17 cellular contexts compared by ENCODE assay signal in the genomic region with DNA sequence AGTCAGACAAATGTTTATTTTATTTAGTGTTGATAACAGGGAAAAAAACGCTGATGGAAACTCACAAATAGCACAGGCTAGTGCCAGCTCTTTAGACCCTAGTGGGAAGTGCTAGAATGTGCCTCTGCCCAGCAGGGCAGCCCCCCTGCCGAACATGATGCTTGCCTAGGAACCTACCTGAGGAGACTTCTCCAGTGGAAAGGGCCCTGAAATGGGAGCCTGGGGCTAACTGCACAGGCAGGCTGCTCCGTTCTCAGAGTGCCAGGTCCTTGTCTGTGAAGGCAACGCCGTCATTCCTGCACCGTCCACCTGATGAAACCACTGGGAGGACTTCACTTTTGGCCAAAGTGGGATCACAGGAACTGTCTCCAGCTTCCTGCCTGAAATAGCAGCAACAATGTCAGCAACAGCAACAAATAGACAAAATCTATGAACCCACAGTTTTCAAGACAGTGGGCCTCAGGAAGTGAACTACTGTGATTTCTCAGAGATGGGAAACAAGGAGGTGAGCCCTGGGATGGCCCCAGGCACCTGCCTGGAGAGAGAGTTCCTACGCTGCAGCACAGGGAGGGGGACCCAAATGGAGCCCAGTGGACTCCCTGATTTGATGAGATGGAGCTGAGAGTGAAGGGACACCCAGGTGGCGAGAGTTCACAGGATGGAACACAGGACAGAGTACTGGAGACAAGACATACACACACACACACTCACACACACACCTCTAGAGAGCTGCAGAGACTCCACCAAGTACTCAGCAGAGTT.
DNase-seq lines count a peak whose midpoint lies in the region; ATAC-seq and TF ChIP-seq lines count a peak whose summit lies in the region.
"Had no signal": no experiment of that assay in that cellular context is flagged by ENCODE, and none has a peak within 500 bp of the region (broad histone marks: within the 10 kb centered on the region; RNA-seq: fewer than 3 reads in every experiment).

No MANE protein-coding gene starts in this region.

- no peaks in the 10 kb centered on the region for H3K79me2 ChIP-seq in parathyroid adenoma

- DNase-seq in cardiac septum (ENCODE audit: low spot score), result peak; percentile 73
- no peak for DNase-seq in left ventricle myocardium inferior
- DNase-seq in fibroblast of the aortic adventitia (ENCODE audit: low read depth), result peak; percentile 13
- DNase-seq in stimulated activated CD4-positive, alpha-beta T cell treated with anti-CD3 and anti-CD28 coated beads, Interleukin-4, amount 100 ng/mL, for 1 hour, result no peak
- no peak for DNase-seq in chondrocyte (ENCODE audit: low spot score)
- DNase-seq in activated CD4-positive, alpha-beta T cell treated with anti-CD3 and anti-CD28 coated beads for 48 hours, result no peak
- DNase-seq: 8988T, EL, HCEC 1CT, NCI-H1436, NCI-H2081 treated with DMSO at 0.1 percent for 48 hours, NCI-H2227 treated with DMSO at 0.1 percent for 48 hours, NCI-H526, PC-3 had no signal

- H3K4me1 ChIP-seq in left ventricle myocardium inferior (peaks cover 11% of the 10 kb centered on the region), parathyroid adenoma (peaks cover 17% of the 10 kb centered on the region)

- H3K4me2 ChIP-seq in parathyroid adenoma (ENCODE audit: low read length), result peak overlapping the region; percentile 7

- no peaks in the 10 kb centered on the region for H3K36me3 Mint-ChIP-seq in chondrocyte (ENCODE audit: low read depth)

- H3K27ac Mint-ChIP-seq in chondrocyte (ENCODE audit: unreplicated experiment), result no peak overlapping the region

- H3K4me3 Mint-ChIP-seq in chondrocyte (ENCODE audit: unreplicated experiment), result no peak overlapping the region

- no peaks in the 10 kb centered on the region for H3K9me3 Mint-ChIP-seq in chondrocyte (ENCODE audit: low read depth)

- H3K27ac ChIP-seq in left ventricle myocardium inferior (replicated peaks), result no peak overlapping the region
- H3K27ac ChIP-seq in parathyroid adenoma, result peak overlapping the region; percentile 12
- H3K27ac ChIP-seq: BLaER1 treated with 17β-estradiol and CSF1 and Interleukin-3, amounts not matched to agents 10 nM and 100 nM had no signal

- H3K9me3 ChIP-seq in left ventricle myocardium inferior (replicated peaks) (no peaks in the 10 kb centered on the region), parathyroid adenoma (ENCODE audit: control insufficient read depth, low read length) (no peaks in the 10 kb centered on the region)
- H3K9me3 ChIP-seq: BLaER1 treated with 17β-estradiol and CSF1 and Interleukin-3, amounts not matched to agents 10 nM and 100 nM had no signal

- H3K4me1 Mint-ChIP-seq in chondrocyte (ENCODE audit: low read depth), result peaks cover 23% of the 10 kb centered on the region

- no peak for ATAC-seq in HG02678 (IDR thresholded peaks at IDR 0.05; ENCODE audit: unreplicated experiment)
- ATAC-seq: PC-3 had no signal

- H3K36me3 ChIP-seq in left ventricle myocardium inferior (no peaks in the 10 kb centered on the region), parathyroid adenoma (ENCODE audit: control insufficient read depth, insufficient read depth, low read length) (no peaks in the 10 kb centered on the region)
- H3K36me3 ChIP-seq: BLaER1 treated with 17β-estradiol and CSF1 and Interleukin-3, amounts not matched to agents 10 nM and 100 nM had no signal

- intact Hi-C loops in cardiac septum (cut with DNase I), result no loop called here
- intact Hi-C loops in left ventricle myocardium inferior (cut with micrococcal nuclease), result no loop called here

- H3K27me3 Mint-ChIP-seq in chondrocyte (ENCODE audit: low read depth), result no peaks in the 10 kb centered on the region

- peak overlapping the region; percentile 61 for H2AFZ ChIP-seq in parathyroid adenoma

- no peak for TF ChIP-seq CTCF in left ventricle myocardium inferior (IDR thresholded peaks at IDR 0.05; ENCODE audit: borderline replicate concordance)
- TF ChIP-seq CTCF in fibroblast of the aortic adventitia (IDR thresholded peaks at IDR 0.05; ENCODE audit: insufficient read depth, low read length), result no peak
- TF ChIP-seq CTCF in parathyroid adenoma (IDR thresholded peaks at IDR 0.05), result no peak
- TF ChIP-seq CTCF in chondrocyte (IDR thresholded peaks at IDR 0.05), result no peak

- no peak overlapping the region for H3K9ac ChIP-seq in parathyroid adenoma
- H3K9ac ChIP-seq: BLaER1 treated with 17β-estradiol and CSF1 and Interleukin-3, amounts not matched to agents 10 nM and 100 nM had no signal

- no peak overlapping the region for H3K4me3 ChIP-seq in left ventricle myocardium inferior
- no peak overlapping the region for H3K4me3 ChIP-seq in fibroblast of the aortic adventitia (ENCODE audit: low read depth, low read length)
- H3K4me3 ChIP-seq in parathyroid adenoma (ENCODE audit: low read depth, low read length), result no peak overlapping the region
- H3K4me3 ChIP-seq: BLaER1 treated with 17β-estradiol and CSF1 and Interleukin-3, amounts not matched to agents 10 nM and 100 nM had no signal

- no peaks in the 10 kb centered on the region for H3K27me3 ChIP-seq in left ventricle myocardium inferior (ENCODE audit: low read depth)
- H3K27me3 ChIP-seq in parathyroid adenoma (ENCODE audit: control insufficient read depth, insufficient read depth, low read length), result no peaks in the 10 kb centered on the region
- H3K27me3 ChIP-seq: BLaER1 treated with 17β-estradiol and CSF1 and Interleukin-3, amounts not matched to agents 10 nM and 100 nM had no signal

Comparison
In these comparisons a context has a peak if more than half of its experiments do, and no peak if none do; other contexts are left out.
1. DNase-seq: peak in cardiac septum (single experiment) and fibroblast of the aortic adventitia (single experiment); none in left ventricle myocardium inferior (single experiment), stimulated activated CD4-positive, alpha-beta T cell treated with anti-CD3 and anti-CD28 coated beads, Interleukin-4, amount 100 ng/mL, for 1 hour (single experiment), chondrocyte (single experiment) and activated CD4-positive, alpha-beta T cell treated with anti-CD3 and anti-CD28 coated beads for 48 hours (single experiment).